ENCODE assay signal across 9 cellular contexts in genomic region chr3:123656691-123657090, GRCh38.
DNase-seq lines count a peak whose midpoint lies in the region; ATAC-seq and TF ChIP-seq lines count a peak whose summit lies in the region.
"Had no signal": no experiment of that assay in that cellular context is flagged by ENCODE, and none has a peak within 500 bp of the region (broad histone marks: within the 10 kb centered on the region; RNA-seq: fewer than 3 reads in every experiment).

No MANE protein-coding gene starts in this region.

- DNase-seq in DMS 273 (lab: John Stamatoyannopoulos, UW; ENCODE audit: unreplicated experiment): peak; percentile 63
- DNase-seq in DMS 273 treated with DMSO at 0.1 percent for 48 hours (lab: John Stamatoyannopoulos, UW): no peak
- no peak for DNase-seq in fibroblast of mammary gland (ENCODE audit: low read depth)
- no peak for DNase-seq in stomach
- DNase-seq in NCI-H2081 treated with DMSO at 0.1 percent for 48 hours (lab: John Stamatoyannopoulos, UW): no peak
- no peak for DNase-seq in EL
- DNase-seq: midbrain had no signal

- H3K9me2 ChIP-seq in OCI-LY1 (ENCODE audit: low read depth, low read length): no peaks in the 10 kb centered on the region

- TF ChIP-seq EP300 in stomach (IDR thresholded peaks at IDR 0.05): no peak

- H3K4me2 ChIP-seq in OCI-LY1 (ENCODE audit: low read length): no peak overlapping the region

- H3K27me3 ChIP-seq in OCI-LY1 (ENCODE audit: insufficient read depth, low read length) (no peaks in the 10 kb centered on the region), stomach (no peaks in the 10 kb centered on the region)

- 69 to 88% (median 82%) methylated on average over 2 of the region's 2 CpGs for WGBS in stomach, 5 donors

- TF ChIP-seq POLR2A in stomach (IDR thresholded peaks at IDR 0.05): no peak

- ATAC-seq in GM21367 (IDR thresholded peaks at IDR 0.05; ENCODE audit: unreplicated experiment): no peak

- H4K20me1 ChIP-seq in OCI-LY1 (ENCODE audit: insufficient read depth, low read length): no peaks in the 10 kb centered on the region

- H3K4me1 ChIP-seq in OCI-LY1 (ENCODE audit: insufficient read depth, low read length, severe bottlenecking): no peaks in the 10 kb centered on the region
- H3K4me1 ChIP-seq in stomach: peaks cover 31 to 97% (median 77%) of the 10 kb centered on the region in 4 donors

- no peak overlapping the region for H2AFZ ChIP-seq in OCI-LY1 (ENCODE audit: low read length)

- no peaks in the 10 kb centered on the region for H3F3A ChIP-seq in OCI-LY1 (ENCODE audit: insufficient read depth, low read length)

- H3K9me3 ChIP-seq in OCI-LY1 (ENCODE audit: low read length) (no peaks in the 10 kb centered on the region), stomach (no peaks in the 10 kb centered on the region)

- intact Hi-C loops in stomach (cut with DNase I; ENCODE audit: low total_unique reads): no loop called here

- H3K36me3 ChIP-seq in OCI-LY1 (ENCODE audit: insufficient read depth, low read length): no peaks in the 10 kb centered on the region
- H3K36me3 ChIP-seq in stomach: peaks cover 0 to 21% (median 6%) of the 10 kb centered on the region in 4 donors

- no peak overlapping the region for H3K9ac ChIP-seq in OCI-LY1 (ENCODE audit: low read length)

- TF ChIP-seq CTCF in OCI-LY1 (IDR thresholded peaks at IDR 0.05; ENCODE audit: low read length) (peak; percentile 58), fibroblast of mammary gland (conservative IDR thresholded peaks at IDR 0.05; ENCODE audit: control insufficient read depth, insufficient read depth, low read depth, low read length) (peak; percentile 1), stomach (IDR thresholded peaks at IDR 0.05) (no peak)

- H3K4me3 ChIP-seq in OCI-LY1 (ENCODE audit: low read depth, low read length, poor library complexity, severe bottlenecking) (no peak overlapping the region), fibroblast of mammary gland (ENCODE audit: control insufficient read depth, low read depth, low read length) (no peak overlapping the region), stomach (no peak overlapping the region)

- no peak overlapping the region for H3K27ac ChIP-seq in OCI-LY1 (ENCODE audit: low read depth, low read length, poor library complexity, severe bottlenecking)
- H3K27ac ChIP-seq in stomach: peak overlapping the region in 4 of 5 donors; percentile 70 to 91 (median 82)

- no peaks in the 10 kb centered on the region for H3K79me2 ChIP-seq in OCI-LY1 (ENCODE audit: insufficient read depth, low read length)

Comparison
In these comparisons a context has a peak if more than half of its experiments do, and no peak if none do; other contexts are left out.
1. CTCF ChIP-seq: peak in OCI-LY1 (single experiment) and fibroblast of mammary gland (single experiment); none in stomach (0 of 7).